ENCODE assay signal across 14 cellular contexts in genomic region chr7:55553087-55553345, GRCh38. TPM values are rescaled to one million over a fixed set of nuclear protein-coding genes. Genes with fewer than 3 reads are reported as not detected.
DNase-seq lines count a peak whose midpoint lies in the region; ATAC-seq, FAIRE-seq and TF ChIP-seq lines count a peak whose summit lies in the region.
"Had no signal": no experiment of that assay in that cellular context is flagged by ENCODE, and none has a peak within 500 bp of the region (broad histone marks: within the 10 kb centered on the region; RNA-seq: fewer than 3 reads in every experiment).

No MANE protein-coding gene starts in this region.

- peak overlapping the region; percentile 82 for H3K4me2 ChIP-seq in astrocyte (ENCODE audit: low read length)

- no peaks in the 10 kb centered on the region for H3K27me3 ChIP-seq in heart right ventricle
- no peaks in the 10 kb centered on the region for H3K27me3 ChIP-seq in right atrium auricular region
- no peaks in the 10 kb centered on the region for H3K27me3 ChIP-seq in astrocyte (ENCODE audit: insufficient read depth, low read length)
- H3K27me3 ChIP-seq in mucosa of rectum (ENCODE audit: control insufficient read depth in 2 of 2, insufficient read depth in 2 of 2, low read length in 2 of 2): no peaks in the 10 kb centered on the region
- no peaks in the 10 kb centered on the region for H3K27me3 ChIP-seq in tibial artery

- FAIRE-seq in astrocyte (lab: Jason Lieb, UNC): no peak
- FAIRE-seq: A204.1 had no signal

- H3K36me3 ChIP-seq in heart right ventricle (peaks cover 0 to 18% (median 0%) of the 10 kb centered on the region in 9 donors), right atrium auricular region (no peaks in the 10 kb centered on the region), astrocyte (ENCODE audit: insufficient read depth, low read length) (no peaks in the 10 kb centered on the region), mucosa of rectum (ENCODE audit: control insufficient read depth in 2 of 2, insufficient read depth in 2 of 2, low read length in 2 of 2) (peaks cover 0 to 2% of the 10 kb centered on the region in 2 donors), tibial artery (no peaks in the 10 kb centered on the region)

- no peaks in the 10 kb centered on the region for H3K27me3 Mint-ChIP-seq in astrocyte (ENCODE audit: low read depth, unreplicated experiment)
- no peaks in the 10 kb centered on the region for H3K27me3 Mint-ChIP-seq in naive thymus-derived CD8-positive, alpha-beta T cell

- H3K9me3 ChIP-seq in heart right ventricle (no peaks in the 10 kb centered on the region), right atrium auricular region (no peaks in the 10 kb centered on the region), astrocyte (ENCODE audit: insufficient read depth, low read depth, low read length) (no peaks in the 10 kb centered on the region), mucosa of rectum (ENCODE audit: control insufficient read depth in 2 of 2, low read length in 2 of 2) (no peaks in the 10 kb centered on the region), tibial artery (no peaks in the 10 kb centered on the region)

- peaks cover 98% of the 10 kb centered on the region for H3K79me2 ChIP-seq in astrocyte (ENCODE audit: insufficient read depth, low read length)

- H3K27ac ChIP-seq in heart right ventricle (peak overlapping the region in 9 of 10 donors; percentile 24 to 79 (median 49)), right atrium auricular region (no peak overlapping the region), astrocyte (ENCODE audit: low read depth, low read length) (peak overlapping the region; percentile 81), mucosa of rectum (ENCODE audit: low read depth in 2 of 2, low read length in 2 of 2) (peak overlapping the region; percentile 56 to 67), tibial artery (peak overlapping the region; percentile 43 to 53)

- H3K36me3 Mint-ChIP-seq in astrocyte (ENCODE audit: low read depth, unreplicated experiment): peaks cover 16% of the 10 kb centered on the region
- H3K36me3 Mint-ChIP-seq in naive thymus-derived CD8-positive, alpha-beta T cell: peaks cover 0 to 31% (median 7%) of the 10 kb centered on the region in 3 donors

- peak in 5 of 8 donors; percentile 7 to 62 (median 40) for ATAC-seq in heart right ventricle
- ATAC-seq in naive thymus-derived CD8-positive, alpha-beta T cell: no peak
- ATAC-seq: activated CD8-positive, alpha-beta T cell treated with anti-CD3 and anti-CD28 coated beads, Interleukin-2, amount 10 ng/mL, durations not matched to agents 7 days and 5 days had no signal

- H3K4me3 ChIP-seq in heart right ventricle (peak overlapping the region in 2 of 10 donors; percentile 8 to 14), right atrium auricular region (no peak overlapping the region), astrocyte (ENCODE audit: insufficient read depth, low read depth, low read length) (no peak overlapping the region), mucosa of rectum (ENCODE audit: low read length in 2 of 2) (peak overlapping the region in 1 of 2 donors; percentile 39), tibial artery (peak overlapping the region in 1 of 2 donors; percentile 26), lower leg skin (ENCODE audit: low read depth, poor library complexity, severe bottlenecking) (no peak overlapping the region)

- peaks cover 99% of the 10 kb centered on the region for H4K20me1 ChIP-seq in astrocyte (ENCODE audit: insufficient read depth, low read length)

- POLR2A ChIA-PET in naive thymus-derived CD8-positive, alpha-beta T cell (lab: Charles Lee): interaction anchor here (0.6 kb wide), 1 partner anchor 21 kb away, joined by 3 read pairs; no protein-coding TSS in a partner anchor

- peaks cover 60% of the 10 kb centered on the region for H3K4me1 Mint-ChIP-seq in astrocyte (ENCODE audit: low read depth, unreplicated experiment)
- H3K4me1 Mint-ChIP-seq in naive thymus-derived CD8-positive, alpha-beta T cell: peaks cover 52 to 97% (median 90%) of the 10 kb centered on the region in 4 donors

- H3K9me3 Mint-ChIP-seq in astrocyte (ENCODE audit: unreplicated experiment): no peaks in the 10 kb centered on the region
- no peaks in the 10 kb centered on the region for H3K9me3 Mint-ChIP-seq in naive thymus-derived CD8-positive, alpha-beta T cell

- TF ChIP-seq POLR2A in lower leg skin (IDR thresholded peaks at IDR 0.05): no peak

- H3K4me1 ChIP-seq in heart right ventricle (peaks cover 0 to 60% (median 25%) of the 10 kb centered on the region in 9 donors), right atrium auricular region (peaks cover 0 to 31% of the 10 kb centered on the region in 2 donors), astrocyte (ENCODE audit: insufficient read depth, low read length) (peaks cover 38% of the 10 kb centered on the region), mucosa of rectum (ENCODE audit: control insufficient read depth in 2 of 2, insufficient read depth in 2 of 2, low read length in 2 of 2) (peaks cover 51 to 58% of the 10 kb centered on the region in 2 donors), tibial artery (peaks cover 0 to 22% (median 15%) of the 10 kb centered on the region in 4 donors)

- no peak for DNase-seq in heart right ventricle
- no peak for DNase-seq in right atrium auricular region (ENCODE audit: low spot score)
- DNase-seq in astrocyte (ENCODE audit: low read depth): no peak
- DNase-seq in tibial artery: no peak
- no peak for DNase-seq in hippocampal formation (lab: John Stamatoyannopoulos, UW)
- DNase-seq in naive thymus-derived CD8-positive, alpha-beta T cell: no peak
- no peak for DNase-seq in lower leg skin (ENCODE audit: low spot score in 2 of 2)
- DNase-seq: activated CD8-positive, alpha-beta T cell treated with anti-CD3 and anti-CD28 coated beads, Interleukin-2, amount 10 ng/mL, durations not matched to agents 7 days and 5 days; cerebellar nuclear complex; glutamatergic neuron; MV-4-11; NCI-H524 treated with DMSO at 0.1 percent for 48 hours had no signal

- TF ChIP-seq CTCF in heart right ventricle (IDR thresholded peaks at IDR 0.05) (no peak), right atrium auricular region (IDR thresholded peaks at IDR 0.05) (no peak), astrocyte (IDR thresholded peaks at IDR 0.05; ENCODE audit: insufficient read depth, low read depth, low read length) (no peak), tibial artery (IDR thresholded peaks at IDR 0.05) (no peak), lower leg skin (IDR thresholded peaks at IDR 0.05) (no peak)

- H3K27ac Mint-ChIP-seq in astrocyte (ENCODE audit: unreplicated experiment): peak overlapping the region; percentile 91
- H3K27ac Mint-ChIP-seq in naive thymus-derived CD8-positive, alpha-beta T cell: no peak overlapping the region
- H3K27ac Mint-ChIP-seq: activated CD8-positive, alpha-beta T cell treated with anti-CD3 and anti-CD28 coated beads, Interleukin-2, amount 10 ng/mL, durations not matched to agents 7 days and 5 days had no signal

- H3K4me3 Mint-ChIP-seq in astrocyte (ENCODE audit: unreplicated experiment): no peak overlapping the region
- H3K4me3 Mint-ChIP-seq in naive thymus-derived CD8-positive, alpha-beta T cell: no peak overlapping the region
- H3K4me3 Mint-ChIP-seq: activated CD8-positive, alpha-beta T cell treated with anti-CD3 and anti-CD28 coated beads, Interleukin-2, amount 10 ng/mL, durations not matched to agents 7 days and 5 days had no signal

- intact Hi-C loops in heart right ventricle (cut with DNase I): loop anchor here in 1 of 10 donors (10.0 kb wide), 1 partner anchor 188 kb away; the partner anchor contains the start of gene LANCL2
- intact Hi-C loops in tibial artery (cut with DNase I; ENCODE audit: low total_unique reads): no loop called here
- intact Hi-C loops in lower leg skin (cut with DNase I; ENCODE audit: low total_unique reads): no loop called here

- H3K9ac ChIP-seq in astrocyte (ENCODE audit: low read length) (no peak overlapping the region), mucosa of rectum (ENCODE audit: low read depth in 1 of 2, low read length in 2 of 2) (peak overlapping the region; percentile 18 to 28)

- H2AFZ ChIP-seq in astrocyte (ENCODE audit: low read depth, low read length): no peak overlapping the region

RNA-seq across cellular contexts. Expression of gene VOPP1, which starts 19.3 kb away (rescaled TPM):
- 10 to 100 TPM; 17.9 to 42.9 (median 22.9) TPM for total RNA-seq in heart right ventricle
- polyA plus RNA-seq in heart right ventricle: 10 to 100 TPM in 1 of 2 donors, 1 to 10 TPM in 1; 9.3 to 17.5 TPM
- total RNA-seq in right atrium auricular region: 10 to 100 TPM; 21.4 to 24.1 TPM
- 111 and 133 TPM in 2 replicates for total RNA-seq in astrocyte
- total RNA-seq in naive thymus-derived CD8-positive, alpha-beta T cell: 10 to 100 TPM; 47.0 to 48.9 TPM
- polyA plus RNA-seq in naive thymus-derived CD8-positive, alpha-beta T cell: 10 to 100 TPM; 19.5 to 31.5 (median 20.9) TPM
- total RNA-seq in lower leg skin: 10 to 100 TPM; 15.1 to 29.8 (median 22.9) TPM

Comparison
In these comparisons a context has a peak if more than half of its experiments do, and no peak if none do; other contexts are left out.
1. H3K27ac ChIP-seq: peak in heart right ventricle (9 of 10), astrocyte (single experiment), mucosa of rectum (2 of 2) and tibial artery (2 of 2); none in right atrium auricular region (0 of 2).
2. ATAC-seq: peak in heart right ventricle (5 of 8); none in naive thymus-derived CD8-positive, alpha-beta T cell (0 of 2).